In the genomic region with DNA sequence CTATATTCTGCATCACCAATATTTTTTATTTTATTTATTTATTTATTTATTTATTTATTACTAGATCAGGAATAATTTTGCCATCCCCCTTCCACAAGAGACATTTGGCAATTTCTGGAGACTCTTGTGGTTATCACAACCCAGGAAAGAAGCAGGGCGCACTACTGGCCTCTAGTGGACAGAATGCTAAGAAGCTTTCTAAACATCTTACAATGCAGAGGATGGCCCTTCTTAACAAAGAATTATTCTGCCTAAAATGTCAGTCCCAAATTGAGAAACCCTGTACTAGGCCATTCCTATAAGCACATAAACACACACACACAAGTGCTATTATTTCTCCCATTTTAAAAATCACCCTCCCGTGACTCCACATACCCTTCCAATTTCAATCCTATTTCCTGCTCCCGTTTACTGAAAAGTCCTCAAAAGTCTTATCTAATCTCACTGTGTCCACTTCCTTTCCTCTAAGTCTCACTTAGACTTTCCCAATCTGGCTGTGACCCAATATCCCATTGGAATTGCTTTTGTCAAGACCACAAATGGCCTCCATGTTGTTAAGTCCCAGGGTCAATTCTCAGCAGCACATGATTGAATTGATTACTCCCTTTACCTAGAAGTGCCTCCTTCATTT, we compare ENCODE assay signal across 8 cellular contexts. TPM values are rescaled to one million over a fixed set of nuclear protein-coding genes. Genes with fewer than 3 reads are reported as not detected.
DNase-seq lines count a peak whose midpoint lies in the region; ATAC-seq and TF ChIP-seq lines count a peak whose summit lies in the region.

No MANE protein-coding gene starts in this region.

- DNase-seq in AG04450 (ENCODE audit: low read depth, low spot score) (peak; percentile 65), GM13977 (ENCODE audit: low spot score) (peak; percentile 50), NCI-H2196 (lab: John Stamatoyannopoulos, UW; ENCODE audit: unreplicated experiment) (peak; percentile 76), dorsolateral prefrontal cortex (peak; percentile 37 to 82 (median 56)), lung microvascular endothelial cell (ENCODE audit: low read depth in 2 of 2) (peak; percentile 50 to 71)
- DNase-seq in activated CD4-positive, alpha-beta T cell treated with anti-CD3 and anti-CD28 coated beads for 36 hours = peak; percentile 79
- DNase-seq in stimulated activated CD8-positive, alpha-beta memory T cell treated with anti-CD3 and anti-CD28 coated beads, Interleukin-2, amount 100 ng/mL, for 48 hours (ENCODE audit: low read depth in 2 of 2) = peak; percentile 9 to 32

- POLR2A ChIA-PET in AG04450 (lab: Yijun Ruan, JAX) = no interaction called here
- POLR2A ChIA-PET in activated CD4-positive, alpha-beta T cell treated with anti-CD3 and anti-CD28 coated beads for 36 hours (lab: Charles Lee) = no interaction called here

- in situ Hi-C loops in GM13977 (cut with MboI; ENCODE audit: low pct_unique_long_range_greater_than_20kb, low sequenced_read_pairs, unreplicated experiment) = loop anchor here (25.0 kb wide), 1 partner anchor 330 kb away; no protein-coding TSS in a partner anchor

- H3K27ac Mint-ChIP-seq in activated CD4-positive, alpha-beta T cell treated with anti-CD3 and anti-CD28 coated beads for 36 hours = no peak overlapping the region

- no peak overlapping the region for H3K4me3 Mint-ChIP-seq in activated CD4-positive, alpha-beta T cell treated with anti-CD3 and anti-CD28 coated beads for 36 hours

- CTCF ChIA-PET in AG04450 (lab: Charles Lee) = interaction anchor here (0.7 to 7.9 kb wide), 27 partner anchors 9 to 573 kb away, joined by 3 to 181 read pairs (median 4); partner anchors contain the start of genes C1orf185 and RNF11
- CTCF ChIA-PET in activated CD4-positive, alpha-beta T cell treated with anti-CD3 and anti-CD28 coated beads for 36 hours (lab: Charles Lee) = interaction anchor here (0.6 to 8.4 kb wide), 28 partner anchors 9 to 417 kb away, joined by 3 to 121 read pairs (median 4); no protein-coding TSS in a partner anchor

- H3K4me3 ChIP-seq in AG04450 (ENCODE audit: low read depth, low read length) (no peak overlapping the region), dorsolateral prefrontal cortex (no peak overlapping the region)

- no peaks in the 10 kb centered on the region for H3K9me3 ChIP-seq in AG04450 (ENCODE audit: control insufficient read depth, insufficient read depth, low read length)

- H3K4me1 Mint-ChIP-seq in activated CD4-positive, alpha-beta T cell treated with anti-CD3 and anti-CD28 coated beads for 36 hours = no peaks in the 10 kb centered on the region

- H3K27ac ChIP-seq in AG04450 (ENCODE audit: low read depth, low read length) = no peak overlapping the region
- no peak overlapping the region for H3K27ac ChIP-seq in dorsolateral prefrontal cortex

- peak; percentile 91 for TF ChIP-seq CTCF in AG04450 (IDR thresholded peaks at IDR 0.05; ENCODE audit: low read depth, low read length)
- TF ChIP-seq CTCF in GM13977 (IDR thresholded peaks at IDR 0.05; ENCODE audit: extremely low read depth, insufficient read depth, missing control alignments) = peak; percentile 78
- peak; percentile 62 to 90 (median 82) for TF ChIP-seq CTCF in dorsolateral prefrontal cortex (IDR thresholded peaks at IDR 0.05 in 54 of 56, conservative IDR thresholded peaks at IDR 0.05 in 2 of 56; ENCODE audit: low read depth in 1 of 56, partially characterized antibody in 56 of 56)

- intact Hi-C loops in activated CD4-positive, alpha-beta T cell treated with anti-CD3 and anti-CD28 coated beads for 36 hours (cut with DNase I, micrococcal nuclease) = loop anchor here (1.0 to 5.0 kb wide), 6 partner anchors 100 to 825 kb away; no protein-coding TSS in a partner anchor
- intact Hi-C loops in dorsolateral prefrontal cortex (cut with DNase I) = loop anchor here (5.0 to 10.0 kb wide), 7 partner anchors 45 to 825 kb away; partner anchors contain the start of gene RNF11 (in 2 of the 2)

- no peaks in the 10 kb centered on the region for H3K27me3 Mint-ChIP-seq in activated CD4-positive, alpha-beta T cell treated with anti-CD3 and anti-CD28 coated beads for 36 hours

- ATAC-seq in activated CD4-positive, alpha-beta T cell treated with anti-CD3 and anti-CD28 coated beads for 36 hours = peak; percentile 33
- no peak for ATAC-seq in GM21786 (IDR thresholded peaks at IDR 0.05; ENCODE audit: unreplicated experiment)

- no peaks in the 10 kb centered on the region for H3K27me3 ChIP-seq in AG04450 (ENCODE audit: control insufficient read depth, insufficient read depth, low read length)
- no peaks in the 10 kb centered on the region for H3K27me3 ChIP-seq in dorsolateral prefrontal cortex

- no peaks in the 10 kb centered on the region for H3K9me3 Mint-ChIP-seq in activated CD4-positive, alpha-beta T cell treated with anti-CD3 and anti-CD28 coated beads for 36 hours (ENCODE audit: low read depth)

- H3K36me3 Mint-ChIP-seq in activated CD4-positive, alpha-beta T cell treated with anti-CD3 and anti-CD28 coated beads for 36 hours (ENCODE audit: low read depth) = no peaks in the 10 kb centered on the region

RNA-seq across cellular contexts. Expression of gene RNF11, which starts 43.7 kb away (rescaled TPM):
- 136 and 163 TPM in 2 replicates for polyA plus RNA-seq in AG04450 (2011; rRNA removed)
- 83.3 and 99.6 TPM in 2 replicates for polyA minus RNA-seq in AG04450 (2011; rRNA and poly(A)+ RNA removed)
- 10 to 100 TPM; 20.6 to 26.0 TPM for total RNA-seq in activated CD4-positive, alpha-beta T cell treated with anti-CD3 and anti-CD28 coated beads for 36 hours
- 100 to 1,000 TPM; 136 to 303 (median 221) TPM for total RNA-seq in dorsolateral prefrontal cortex
- 83.5 and 134 TPM in 2 replicates for total RNA-seq in lung microvascular endothelial cell

Comparison
In these comparisons a context has a peak if more than half of its experiments do, and no peak if none do; other contexts are left out.
1. DNase-seq: peak in every context shown above with its lines; median percentile 79 in activated CD4-positive, alpha-beta T cell treated with anti-CD3 and anti-CD28 coated beads for 36 hours; 76 in NCI-H2196; 65 in AG04450; 60 in lung microvascular endothelial cell; 56 in dorsolateral prefrontal cortex; 50 in GM13977; 20 in stimulated activated CD8-positive, alpha-beta memory T cell treated with anti-CD3 and anti-CD28 coated beads, Interleukin-2, amount 100 ng/mL, for 48 hours.